Comparison of ENCODE assay signal across 1 cellular context in the genomic region with DNA sequence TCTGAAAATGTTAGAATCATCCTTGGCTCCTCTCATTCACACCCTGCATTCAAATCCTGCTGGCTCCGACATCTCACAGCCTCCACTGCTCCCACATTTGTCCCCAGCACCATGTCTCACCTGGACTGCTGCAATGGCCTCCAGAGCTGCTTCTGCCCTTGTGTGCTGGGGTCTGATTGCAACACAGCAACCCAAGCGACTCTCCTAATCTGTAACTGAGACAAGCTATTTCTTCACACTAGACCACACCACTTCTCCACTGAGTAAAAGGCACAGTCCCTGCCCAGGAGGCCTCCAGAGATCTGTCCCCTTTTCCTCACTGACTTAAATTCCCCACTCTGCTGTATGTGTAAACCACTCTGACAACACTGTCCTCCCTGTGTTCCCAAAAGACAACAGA.
TF ChIP-seq lines count a peak whose summit lies in the region.

No MANE protein-coding gene starts in this region.

TF ChIP-seq in IMR-90, 13 proteins besides CTCF, POLR2A, EP300 and RAD21:
- TF ChIP-seq CEBPB (IDR thresholded peaks at IDR 0.05; ENCODE audit: low read depth, low read length): peak; percentile 55
- TF ChIP-seq FOS (IDR thresholded peaks at IDR 0.05; ENCODE audit: low read depth, low read length): no peak
